In genomic region chr7:132511921-132512320, GRCh38 we compare ENCODE assay signal across 30 cellular contexts.
"Had no signal": no experiment of that assay in that cellular context is flagged by ENCODE, and none has a peak within 500 bp of the region (broad histone marks: within the 10 kb centered on the region; RNA-seq: fewer than 3 reads in every experiment).

No MANE protein-coding gene starts in this region.

- H3K27ac ChIP-seq: adrenal gland, body of pancreas, esophagus muscularis mucosa, foreskin keratinocyte, gastrocnemius medialis, heart left ventricle had no signal

- H3K36me3 Mint-ChIP-seq: activated naive CD4-positive, alpha-beta T cell treated with anti-CD3 and anti-CD28 coated beads, Interleukin-2, amount 50 U/mL, for 24 hours; activated naive CD8-positive, alpha-beta T cell treated with anti-CD3 and anti-CD28 coated beads for 36 hours; WTC11 had no signal

- H3K4me3 ChIP-seq: adrenal gland, body of pancreas, esophagus muscularis mucosa, gastrocnemius medialis, heart left ventricle had no signal

- H3K36me3 ChIP-seq: adrenal gland, gastrocnemius medialis had no signal

- H3K9me3 ChIP-seq: adrenal gland, body of pancreas, esophagus muscularis mucosa, gastrocnemius medialis, heart left ventricle had no signal

- H3K4me1 ChIP-seq: adrenal gland, body of pancreas, foreskin keratinocyte, gastrocnemius medialis had no signal

- H3K27me3 ChIP-seq: adrenal gland, body of pancreas, esophagus muscularis mucosa, foreskin keratinocyte, heart left ventricle had no signal

- H3K27ac Mint-ChIP-seq: activated CD4-positive, alpha-beta memory T cell treated with anti-CD3 and anti-CD28 coated beads, Interleukin-2, amount 10 ng/mL, durations not matched to agents 7 days and 5 days; activated CD4-positive, alpha-beta T cell treated with anti-CD3 and anti-CD28 coated beads, Interleukin-2, amount 10 ng/mL, durations not matched to agents 7 days and 5 days; activated naive CD4-positive, alpha-beta T cell treated with anti-CD3 and anti-CD28 coated beads for 36 hours; activated naive CD4-positive, alpha-beta T cell treated with anti-CD3 and anti-CD28 coated beads, Interleukin-2, amount 50 U/mL, for 24 hours; activated naive CD8-positive, alpha-beta T cell treated with anti-CD3 and anti-CD28 coated beads for 36 hours; activated naive CD8-positive, alpha-beta T cell treated with anti-CD3 and anti-CD28 coated beads, Interleukin-2, amount 50 U/mL, for 24 hours; activated T-cell treated with anti-CD3 and anti-CD28 coated beads, Interleukin-2, amount 50 U/mL, for 24 hours; activated T-helper 17 cell treated with anti-CD3 and anti-CD28 coated beads, Interleukin-2, amount 50 U/mL, for 72 hours; WTC11 had no signal

- DNase-seq: activated CD4-positive, alpha-beta memory T cell treated with anti-CD3 and anti-CD28 coated beads, Interleukin-2, amount 10 ng/mL, durations not matched to agents 7 days and 5 days; activated CD4-positive, alpha-beta T cell treated with anti-CD3 and anti-CD28 coated beads for 1 hour; activated CD4-positive, alpha-beta T cell treated with anti-CD3 and anti-CD28 coated beads for 4 hours; activated CD4-positive, alpha-beta T cell treated with anti-CD3 and anti-CD28 coated beads, Interleukin-2, amount 10 ng/mL, durations not matched to agents 7 days and 5 days; activated CD4-positive, alpha-beta T cell treated with anti-CD3 and anti-CD28 coated beads, Interleukin-2, amount 50 U/mL, for 4 hours; activated CD8-positive, alpha-beta memory T cell treated with anti-CD3 and anti-CD28 coated beads, Interleukin-2, amount 50 U/mL, for 48 hours; activated effector memory CD4-positive, alpha-beta T cell treated with anti-CD3 and anti-CD28 coated beads, Interleukin-2, amount 50 U/mL, for 16 hours; activated naive CD4-positive, alpha-beta T cell treated with anti-CD3 and anti-CD28 coated beads for 36 hours; activated naive CD8-positive, alpha-beta T cell treated with anti-CD3 and anti-CD28 coated beads for 36 hours; activated naive CD8-positive, alpha-beta T cell treated with anti-CD3 and anti-CD28 coated beads, Interleukin-2, amount 50 U/mL, for 24 hours; activated T-cell treated with anti-CD3 and anti-CD28 coated beads for 4 hours; activated T-cell treated with anti-CD3 and anti-CD28 coated beads, Interleukin-2, amount 50 U/mL, for 24 hours; adrenal gland; amygdala; aorta; body of pancreas; caudate nucleus; cortex of kidney; dermis blood vessel endothelial cell; effector CD4-positive, alpha-beta T cell; effector memory CD8-positive, alpha-beta T cell; erythroblast; foreskin keratinocyte; gastrocnemius medialis; glutamatergic neuron; heart left ventricle had no signal

- H3K9me3 Mint-ChIP-seq: activated CD4-positive, alpha-beta memory T cell treated with anti-CD3 and anti-CD28 coated beads, Interleukin-2, amount 10 ng/mL, durations not matched to agents 7 days and 5 days; activated CD4-positive, alpha-beta T cell treated with anti-CD3 and anti-CD28 coated beads, Interleukin-2, amount 10 ng/mL, durations not matched to agents 7 days and 5 days; activated naive CD4-positive, alpha-beta T cell treated with anti-CD3 and anti-CD28 coated beads for 36 hours; activated naive CD4-positive, alpha-beta T cell treated with anti-CD3 and anti-CD28 coated beads, Interleukin-2, amount 50 U/mL, for 24 hours; activated naive CD8-positive, alpha-beta T cell treated with anti-CD3 and anti-CD28 coated beads for 36 hours; activated naive CD8-positive, alpha-beta T cell treated with anti-CD3 and anti-CD28 coated beads, Interleukin-2, amount 50 U/mL, for 24 hours; activated T-cell treated with anti-CD3 and anti-CD28 coated beads, Interleukin-2, amount 50 U/mL, for 24 hours; activated T-helper 17 cell treated with anti-CD3 and anti-CD28 coated beads, Interleukin-2, amount 50 U/mL, for 72 hours; effector memory CD8-positive, alpha-beta T cell; WTC11 had no signal

- ATAC-seq: activated naive CD8-positive, alpha-beta T cell treated with anti-CD3 and anti-CD28 coated beads, Interleukin-2, amount 50 U/mL, for 24 hours; body of pancreas; effector memory CD8-positive, alpha-beta T cell; foreskin keratinocyte; gastrocnemius medialis; heart left ventricle; WTC11 had no signal

- H3K27me3 Mint-ChIP-seq: activated naive CD4-positive, alpha-beta T cell treated with anti-CD3 and anti-CD28 coated beads, Interleukin-2, amount 50 U/mL, for 24 hours; activated naive CD8-positive, alpha-beta T cell treated with anti-CD3 and anti-CD28 coated beads, Interleukin-2, amount 50 U/mL, for 24 hours; activated T-cell treated with anti-CD3 and anti-CD28 coated beads, Interleukin-2, amount 50 U/mL, for 24 hours; activated T-helper 17 cell treated with anti-CD3 and anti-CD28 coated beads, Interleukin-2, amount 50 U/mL, for 72 hours had no signal

- H3K4me3 Mint-ChIP-seq: activated CD4-positive, alpha-beta memory T cell treated with anti-CD3 and anti-CD28 coated beads, Interleukin-2, amount 10 ng/mL, durations not matched to agents 7 days and 5 days; activated CD4-positive, alpha-beta T cell treated with anti-CD3 and anti-CD28 coated beads, Interleukin-2, amount 10 ng/mL, durations not matched to agents 7 days and 5 days; activated naive CD4-positive, alpha-beta T cell treated with anti-CD3 and anti-CD28 coated beads for 36 hours; activated naive CD4-positive, alpha-beta T cell treated with anti-CD3 and anti-CD28 coated beads, Interleukin-2, amount 50 U/mL, for 24 hours; activated naive CD8-positive, alpha-beta T cell treated with anti-CD3 and anti-CD28 coated beads for 36 hours; activated naive CD8-positive, alpha-beta T cell treated with anti-CD3 and anti-CD28 coated beads, Interleukin-2, amount 50 U/mL, for 24 hours; activated T-cell treated with anti-CD3 and anti-CD28 coated beads, Interleukin-2, amount 50 U/mL, for 24 hours; activated T-helper 17 cell treated with anti-CD3 and anti-CD28 coated beads, Interleukin-2, amount 50 U/mL, for 72 hours; effector memory CD8-positive, alpha-beta T cell; WTC11 had no signal
